Comparison of ENCODE assay signal across 1 cellular context in the genomic region with DNA sequence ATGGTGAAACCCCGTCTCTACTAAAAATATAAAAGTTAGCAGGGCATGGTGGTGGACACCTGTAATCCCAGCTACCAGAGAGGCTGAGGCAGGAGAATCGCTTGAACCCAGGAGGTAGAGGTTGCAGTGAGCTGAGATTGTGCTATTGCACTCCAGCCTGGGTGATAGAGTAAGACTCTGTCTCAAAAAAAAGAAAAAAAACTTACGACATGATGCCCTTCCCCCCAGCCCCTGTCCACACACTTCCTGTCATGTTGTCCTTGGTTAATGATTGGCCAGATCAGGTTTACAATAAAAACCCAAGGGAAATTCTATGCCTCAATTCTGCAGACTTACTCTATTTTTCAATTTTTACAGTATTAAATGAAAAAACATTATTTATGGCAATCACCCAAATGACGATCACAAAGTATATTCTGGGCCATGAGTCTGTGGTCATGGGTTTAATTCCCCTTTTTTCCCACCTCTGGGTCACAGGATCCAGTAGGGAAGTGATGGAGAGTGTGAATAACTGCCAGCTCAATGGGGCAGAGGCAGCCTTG.
A peak's percentile ranks its signal among the peaks of the same experiment; 100 is the strongest.
TF ChIP-seq lines count a peak whose summit lies in the region.

No MANE protein-coding gene starts in this region.

TF ChIP-seq in HepG2, 621 proteins besides CTCF, POLR2A, EP300 and RAD21 (continued from another document and continues in another):
- TF ChIP-seq, protein P1, sequence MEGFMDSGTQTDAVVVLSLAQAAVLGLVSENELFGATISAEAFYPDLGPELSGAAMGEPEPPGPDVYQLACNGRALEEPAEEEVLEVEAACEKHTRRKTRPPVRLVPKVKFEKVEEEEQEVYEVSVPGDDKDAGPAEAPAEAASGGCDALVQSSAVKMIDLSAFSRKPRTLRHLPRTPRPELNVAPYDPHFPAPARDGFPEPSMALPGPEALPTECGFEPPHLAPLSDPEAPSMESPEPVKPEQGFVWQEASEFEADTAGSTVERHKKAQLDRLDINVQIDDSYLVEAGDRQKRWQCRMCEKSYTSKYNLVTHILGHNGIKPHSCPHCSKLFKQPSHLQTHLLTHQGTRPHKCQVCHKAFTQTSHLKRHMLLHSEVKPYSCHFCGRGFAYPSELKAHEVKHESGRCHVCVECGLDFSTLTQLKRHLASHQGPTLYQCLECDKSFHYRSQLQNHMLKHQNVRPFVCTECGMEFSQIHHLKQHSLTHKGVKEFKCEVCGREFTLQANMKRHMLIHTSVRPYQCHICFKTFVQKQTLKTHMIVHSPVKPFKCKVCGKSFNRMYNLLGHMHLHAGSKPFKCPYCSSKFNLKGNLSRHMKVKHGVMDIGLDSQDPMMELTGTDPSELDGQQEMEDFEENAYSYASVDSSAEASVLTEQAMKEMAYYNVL (CRISPR knock-in tag; IDR thresholded peaks at IDR 0.05; ENCODE audit: borderline replicate concordance) = 0 out of 2 replicates have a peak, but pooled peaks have one; percentile 39
- TF ChIP-seq ZNF552 (CRISPR knock-in tag; IDR thresholded peaks at IDR 0.05; ENCODE audit: borderline replicate concordance) = no peak
- TF ChIP-seq TEAD3 (CRISPR knock-in tag; optimal IDR thresholded peaks at IDR 0.05; ENCODE audit: borderline replicate concordance) = no peak
- TF ChIP-seq, protein P2, sequence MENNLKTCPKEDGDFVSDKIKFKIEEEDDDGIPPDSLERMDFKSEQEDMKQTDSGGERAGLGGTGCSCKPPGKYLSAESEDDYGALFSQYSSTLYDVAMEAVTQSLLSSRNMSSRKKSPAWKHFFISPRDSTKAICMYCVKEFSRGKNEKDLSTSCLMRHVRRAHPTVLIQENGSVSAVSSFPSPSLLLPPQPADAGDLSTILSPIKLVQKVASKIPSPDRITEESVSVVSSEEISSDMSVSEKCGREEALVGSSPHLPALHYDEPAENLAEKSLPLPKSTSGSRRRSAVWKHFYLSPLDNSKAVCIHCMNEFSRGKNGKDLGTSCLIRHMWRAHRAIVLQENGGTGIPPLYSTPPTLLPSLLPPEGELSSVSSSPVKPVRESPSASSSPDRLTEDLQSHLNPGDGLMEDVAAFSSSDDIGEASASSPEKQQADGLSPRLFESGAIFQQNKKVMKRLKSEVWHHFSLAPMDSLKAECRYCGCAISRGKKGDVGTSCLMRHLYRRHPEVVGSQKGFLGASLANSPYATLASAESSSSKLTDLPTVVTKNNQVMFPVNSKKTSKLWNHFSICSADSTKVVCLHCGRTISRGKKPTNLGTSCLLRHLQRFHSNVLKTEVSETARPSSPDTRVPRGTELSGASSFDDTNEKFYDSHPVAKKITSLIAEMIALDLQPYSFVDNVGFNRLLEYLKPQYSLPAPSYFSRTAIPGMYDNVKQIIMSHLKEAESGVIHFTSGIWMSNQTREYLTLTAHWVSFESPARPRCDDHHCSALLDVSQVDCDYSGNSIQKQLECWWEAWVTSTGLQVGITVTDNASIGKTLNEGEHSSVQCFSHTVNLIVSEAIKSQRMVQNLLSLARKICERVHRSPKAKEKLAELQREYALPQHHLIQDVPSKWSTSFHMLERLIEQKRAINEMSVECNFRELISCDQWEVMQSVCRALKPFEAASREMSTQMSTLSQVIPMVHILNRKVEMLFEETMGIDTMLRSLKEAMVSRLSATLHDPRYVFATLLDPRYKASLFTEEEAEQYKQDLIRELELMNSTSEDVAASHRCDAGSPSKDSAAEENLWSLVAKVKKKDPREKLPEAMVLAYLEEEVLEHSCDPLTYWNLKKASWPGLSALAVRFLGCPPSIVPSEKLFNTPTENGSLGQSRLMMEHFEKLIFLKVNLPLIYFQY (CRISPR knock-in tag; IDR thresholded peaks at IDR 0.05; ENCODE audit: borderline replicate concordance) = no peak
- TF ChIP-seq MZF1 (CRISPR knock-in tag; IDR thresholded peaks at IDR 0.05; ENCODE audit: borderline replicate concordance) = no peak
- TF ChIP-seq NFE2L1 (CRISPR knock-in tag; IDR thresholded peaks at IDR 0.05; ENCODE audit: borderline replicate concordance) = no peak
- no peak for TF ChIP-seq PLRG1 (conservative IDR thresholded peaks at IDR 0.05)
- no peak for TF ChIP-seq CCAR2 (optimal IDR thresholded peaks at IDR 0.05; ENCODE audit: low read depth, low read length)
- TF ChIP-seq ZNF20 (CRISPR knock-in tag; IDR thresholded peaks at IDR 0.05) = no peak
- TF ChIP-seq ZNF12 (CRISPR knock-in tag; IDR thresholded peaks at IDR 0.05) = peak; percentile 54
- TF ChIP-seq ZNF484 (CRISPR knock-in tag; IDR thresholded peaks at IDR 0.05; ENCODE audit: borderline replicate concordance, low read depth) = no peak
- no peak for TF ChIP-seq JDP2 (CRISPR knock-in tag; IDR thresholded peaks at IDR 0.05; ENCODE audit: borderline replicate concordance)
- TF ChIP-seq, protein P3, sequence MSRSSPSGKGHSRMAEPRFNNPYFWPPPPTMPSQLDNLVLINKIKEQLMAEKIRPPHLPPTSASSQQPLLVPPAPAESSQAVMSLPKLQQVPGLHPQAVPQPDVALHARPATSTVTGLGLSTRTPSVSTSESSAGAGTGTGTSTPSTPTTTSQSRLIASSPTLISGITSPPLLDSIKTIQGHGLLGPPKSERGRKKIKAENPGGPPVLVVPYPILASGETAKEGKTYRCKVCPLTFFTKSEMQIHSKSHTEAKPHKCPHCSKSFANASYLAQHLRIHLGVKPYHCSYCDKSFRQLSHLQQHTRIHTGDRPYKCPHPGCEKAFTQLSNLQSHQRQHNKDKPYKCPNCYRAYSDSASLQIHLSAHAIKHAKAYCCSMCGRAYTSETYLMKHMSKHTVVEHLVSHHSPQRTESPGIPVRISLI (CRISPR knock-in tag; IDR thresholded peaks at IDR 0.05; ENCODE audit: borderline replicate concordance) = peak; percentile 96
- no peak for TF ChIP-seq KLF9 (CRISPR knock-in tag; IDR thresholded peaks at IDR 0.05; ENCODE audit: low read depth)
- TF ChIP-seq, protein P4, sequence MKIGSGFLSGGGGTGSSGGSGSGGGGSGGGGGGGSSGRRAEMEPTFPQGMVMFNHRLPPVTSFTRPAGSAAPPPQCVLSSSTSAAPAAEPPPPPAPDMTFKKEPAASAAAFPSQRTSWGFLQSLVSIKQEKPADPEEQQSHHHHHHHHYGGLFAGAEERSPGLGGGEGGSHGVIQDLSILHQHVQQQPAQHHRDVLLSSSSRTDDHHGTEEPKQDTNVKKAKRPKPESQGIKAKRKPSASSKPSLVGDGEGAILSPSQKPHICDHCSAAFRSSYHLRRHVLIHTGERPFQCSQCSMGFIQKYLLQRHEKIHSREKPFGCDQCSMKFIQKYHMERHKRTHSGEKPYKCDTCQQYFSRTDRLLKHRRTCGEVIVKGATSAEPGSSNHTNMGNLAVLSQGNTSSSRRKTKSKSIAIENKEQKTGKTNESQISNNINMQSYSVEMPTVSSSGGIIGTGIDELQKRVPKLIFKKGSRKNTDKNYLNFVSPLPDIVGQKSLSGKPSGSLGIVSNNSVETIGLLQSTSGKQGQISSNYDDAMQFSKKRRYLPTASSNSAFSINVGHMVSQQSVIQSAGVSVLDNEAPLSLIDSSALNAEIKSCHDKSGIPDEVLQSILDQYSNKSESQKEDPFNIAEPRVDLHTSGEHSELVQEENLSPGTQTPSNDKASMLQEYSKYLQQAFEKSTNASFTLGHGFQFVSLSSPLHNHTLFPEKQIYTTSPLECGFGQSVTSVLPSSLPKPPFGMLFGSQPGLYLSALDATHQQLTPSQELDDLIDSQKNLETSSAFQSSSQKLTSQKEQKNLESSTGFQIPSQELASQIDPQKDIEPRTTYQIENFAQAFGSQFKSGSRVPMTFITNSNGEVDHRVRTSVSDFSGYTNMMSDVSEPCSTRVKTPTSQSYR (CRISPR knock-in tag; IDR thresholded peaks at IDR 0.05; ENCODE audit: borderline replicate concordance) = peak; percentile 95
- TF ChIP-seq ZNF550 (CRISPR knock-in tag; IDR thresholded peaks at IDR 0.05; ENCODE audit: borderline replicate concordance) = no peak
- no peak for TF ChIP-seq ARNT (IDR thresholded peaks at IDR 0.05)
- TF ChIP-seq ZFP90 (CRISPR knock-in tag; IDR thresholded peaks at IDR 0.05; ENCODE audit: borderline replicate concordance) = no peak
- no peak for TF ChIP-seq RFXANK (CRISPR knock-in tag; IDR thresholded peaks at IDR 0.05)
- TF ChIP-seq NFRKB (IDR thresholded peaks at IDR 0.05) = no peak
- TF ChIP-seq, protein P5, sequence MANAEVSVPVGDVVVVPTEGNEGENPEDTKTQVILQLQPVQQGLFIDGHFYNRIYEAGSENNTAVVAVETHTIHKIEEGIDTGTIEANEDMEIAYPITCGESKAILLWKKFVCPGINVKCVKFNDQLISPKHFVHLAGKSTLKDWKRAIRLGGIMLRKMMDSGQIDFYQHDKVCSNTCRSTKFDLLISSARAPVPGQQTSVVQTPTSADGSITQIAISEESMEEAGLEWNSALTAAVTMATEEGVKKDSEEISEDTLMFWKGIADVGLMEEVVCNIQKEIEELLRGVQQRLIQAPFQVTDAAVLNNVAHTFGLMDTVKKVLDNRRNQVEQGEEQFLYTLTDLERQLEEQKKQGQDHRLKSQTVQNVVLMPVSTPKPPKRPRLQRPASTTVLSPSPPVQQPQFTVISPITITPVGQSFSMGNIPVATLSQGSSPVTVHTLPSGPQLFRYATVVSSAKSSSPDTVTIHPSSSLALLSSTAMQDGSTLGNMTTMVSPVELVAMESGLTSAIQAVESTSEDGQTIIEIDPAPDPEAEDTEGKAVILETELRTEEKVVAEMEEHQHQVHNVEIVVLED (CRISPR knock-in tag; IDR thresholded peaks at IDR 0.05; ENCODE audit: borderline replicate concordance) = no peak
- no peak for TF ChIP-seq CHD2 (IDR thresholded peaks at IDR 0.05; ENCODE audit: low read depth, low read length)
- TF ChIP-seq, protein P6, sequence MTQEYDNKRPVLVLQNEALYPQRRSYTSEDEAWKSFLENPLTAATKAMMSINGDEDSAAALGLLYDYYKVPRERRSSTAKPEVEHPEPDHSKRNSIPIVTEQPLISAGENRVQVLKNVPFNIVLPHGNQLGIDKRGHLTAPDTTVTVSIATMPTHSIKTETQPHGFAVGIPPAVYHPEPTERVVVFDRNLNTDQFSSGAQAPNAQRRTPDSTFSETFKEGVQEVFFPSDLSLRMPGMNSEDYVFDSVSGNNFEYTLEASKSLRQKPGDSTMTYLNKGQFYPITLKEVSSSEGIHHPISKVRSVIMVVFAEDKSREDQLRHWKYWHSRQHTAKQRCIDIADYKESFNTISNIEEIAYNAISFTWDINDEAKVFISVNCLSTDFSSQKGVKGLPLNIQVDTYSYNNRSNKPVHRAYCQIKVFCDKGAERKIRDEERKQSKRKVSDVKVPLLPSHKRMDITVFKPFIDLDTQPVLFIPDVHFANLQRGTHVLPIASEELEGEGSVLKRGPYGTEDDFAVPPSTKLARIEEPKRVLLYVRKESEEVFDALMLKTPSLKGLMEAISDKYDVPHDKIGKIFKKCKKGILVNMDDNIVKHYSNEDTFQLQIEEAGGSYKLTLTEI (CRISPR knock-in tag; conservative IDR thresholded peaks at IDR 0.05) = no peak
- TF ChIP-seq ZNF878 (CRISPR knock-in tag; IDR thresholded peaks at IDR 0.05) = no peak
- TF ChIP-seq ZNF296 (CRISPR knock-in tag; conservative IDR thresholded peaks at IDR 0.05) = no peak
- TF ChIP-seq ZNF567 (CRISPR knock-in tag; IDR thresholded peaks at IDR 0.05; ENCODE audit: borderline replicate concordance) = 0 out of 2 replicates have a peak, but pooled peaks have one; percentile 11
- TF ChIP-seq, protein P7, sequence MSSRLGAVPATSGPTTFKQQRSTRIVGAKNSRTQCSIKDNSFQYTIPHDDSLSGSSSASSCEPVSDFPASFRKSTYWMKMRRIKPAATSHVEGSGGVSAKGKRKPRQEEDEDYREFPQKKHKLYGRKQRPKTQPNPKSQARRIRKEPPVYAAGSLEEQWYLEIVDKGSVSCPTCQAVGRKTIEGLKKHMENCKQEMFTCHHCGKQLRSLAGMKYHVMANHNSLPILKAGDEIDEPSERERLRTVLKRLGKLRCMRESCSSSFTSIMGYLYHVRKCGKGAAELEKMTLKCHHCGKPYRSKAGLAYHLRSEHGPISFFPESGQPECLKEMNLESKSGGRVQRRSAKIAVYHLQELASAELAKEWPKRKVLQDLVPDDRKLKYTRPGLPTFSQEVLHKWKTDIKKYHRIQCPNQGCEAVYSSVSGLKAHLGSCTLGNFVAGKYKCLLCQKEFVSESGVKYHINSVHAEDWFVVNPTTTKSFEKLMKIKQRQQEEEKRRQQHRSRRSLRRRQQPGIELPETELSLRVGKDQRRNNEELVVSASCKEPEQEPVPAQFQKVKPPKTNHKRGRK (CRISPR knock-in tag; IDR thresholded peaks at IDR 0.05) = no peak
- TF ChIP-seq CREB1 (IDR thresholded peaks at IDR 0.05) = no peak
- peak; percentile 45 for TF ChIP-seq CREB1 (CRISPR knock-in tag; IDR thresholded peaks at IDR 0.05)
- TF ChIP-seq SCMH1 (CRISPR knock-in tag; IDR thresholded peaks at IDR 0.05; ENCODE audit: borderline replicate concordance) = no peak
- no peak for TF ChIP-seq ZNF354B (CRISPR knock-in tag; IDR thresholded peaks at IDR 0.05)
- no peak for TF ChIP-seq KLF6 (CRISPR knock-in tag; IDR thresholded peaks at IDR 0.05)
- no peak for TF ChIP-seq RAD51 (IDR thresholded peaks at IDR 0.05; ENCODE audit: borderline replicate concordance)
- TF ChIP-seq, protein P8, sequence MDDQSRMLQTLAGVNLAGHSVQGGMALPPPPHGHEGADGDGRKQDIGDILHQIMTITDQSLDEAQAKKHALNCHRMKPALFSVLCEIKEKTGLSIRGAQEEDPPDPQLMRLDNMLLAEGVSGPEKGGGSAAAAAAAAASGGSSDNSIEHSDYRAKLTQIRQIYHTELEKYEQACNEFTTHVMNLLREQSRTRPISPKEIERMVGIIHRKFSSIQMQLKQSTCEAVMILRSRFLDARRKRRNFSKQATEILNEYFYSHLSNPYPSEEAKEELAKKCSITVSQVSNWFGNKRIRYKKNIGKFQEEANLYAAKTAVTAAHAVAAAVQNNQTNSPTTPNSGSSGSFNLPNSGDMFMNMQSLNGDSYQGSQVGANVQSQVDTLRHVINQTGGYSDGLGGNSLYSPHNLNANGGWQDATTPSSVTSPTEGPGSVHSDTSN (CRISPR knock-in tag; IDR thresholded peaks at IDR 0.05; ENCODE audit: borderline replicate concordance) = no peak
- peak; percentile 36 for TF ChIP-seq ASH2L (IDR thresholded peaks at IDR 0.05; ENCODE audit: insufficient read length, low read depth, low read length)
- TF ChIP-seq, protein P9, sequence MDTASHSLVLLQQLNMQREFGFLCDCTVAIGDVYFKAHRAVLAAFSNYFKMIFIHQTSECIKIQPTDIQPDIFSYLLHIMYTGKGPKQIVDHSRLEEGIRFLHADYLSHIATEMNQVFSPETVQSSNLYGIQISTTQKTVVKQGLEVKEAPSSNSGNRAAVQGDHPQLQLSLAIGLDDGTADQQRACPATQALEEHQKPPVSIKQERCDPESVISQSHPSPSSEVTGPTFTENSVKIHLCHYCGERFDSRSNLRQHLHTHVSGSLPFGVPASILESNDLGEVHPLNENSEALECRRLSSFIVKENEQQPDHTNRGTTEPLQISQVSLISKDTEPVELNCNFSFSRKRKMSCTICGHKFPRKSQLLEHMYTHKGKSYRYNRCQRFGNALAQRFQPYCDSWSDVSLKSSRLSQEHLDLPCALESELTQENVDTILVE (CRISPR knock-in tag; IDR thresholded peaks at IDR 0.05) = no peak
- no peak for TF ChIP-seq KDM4B (CRISPR knock-in tag; IDR thresholded peaks at IDR 0.05)
